8 cellular contexts compared by ENCODE assay signal in genomic region chr6:73263570-73263909, GRCh38. TPM values are rescaled to one million over a fixed set of nuclear protein-coding genes. Genes with fewer than 3 reads are reported as not detected.
DNase-seq lines count a peak whose midpoint lies in the region; ATAC-seq and TF ChIP-seq lines count a peak whose summit lies in the region.

No MANE protein-coding gene starts in this region.

- intact Hi-C loops in naive thymus-derived CD4-positive, alpha-beta T cell (cut with micrococcal nuclease), result loop anchor here (2.0 to 5.0 kb wide), 4 partner anchors 184 to 851 kb away; partner anchors contain the start of gene MTO1 (in 1 of the 2)

- DNase-seq in activated naive CD4-positive, alpha-beta T cell (lab: John Stamatoyannopoulos, UW), result no peak
- DNase-seq in cerebellum (ENCODE audit: low spot score) (peak; percentile 23), COLO668 (lab: John Stamatoyannopoulos, UW; ENCODE audit: unreplicated experiment) (no peak), NCI-H526 (lab: John Stamatoyannopoulos, UW) (no peak), AG08395 (ENCODE audit: low spot score) (no peak)
- DNase-seq in naive thymus-derived CD4-positive, alpha-beta T cell, result no peak

- H3K27ac Mint-ChIP-seq in activated naive CD4-positive, alpha-beta T cell treated with anti-CD3 and anti-CD28 coated beads, Interleukin-2, amount 50 U/mL, for 24 hours, result no peak overlapping the region
- peak overlapping the region in 8 of 9 donors; percentile 32 to 81 (median 60) for H3K27ac Mint-ChIP-seq in naive thymus-derived CD4-positive, alpha-beta T cell

- no peaks in the 10 kb centered on the region for H3K27me3 Mint-ChIP-seq in activated naive CD4-positive, alpha-beta T cell treated with anti-CD3 and anti-CD28 coated beads, Interleukin-2, amount 50 U/mL, for 24 hours
- no peaks in the 10 kb centered on the region for H3K27me3 Mint-ChIP-seq in naive thymus-derived CD4-positive, alpha-beta T cell

- peak overlapping the region; percentile 79 for H3K4me2 ChIP-seq in KMS-11

- peak overlapping the region; percentile 79 for H2AFZ ChIP-seq in KMS-11 (ENCODE audit: low read depth)

- H3K27ac ChIP-seq in KMS-11, result no peak overlapping the region
- H3K27ac ChIP-seq in naive thymus-derived CD4-positive, alpha-beta T cell (ENCODE audit: low read depth, low read length), result peak overlapping the region; percentile 69

- no peak overlapping the region for H3K4me3 ChIP-seq in KMS-11 (IDR thresholded peaks at IDR 0.05; ENCODE audit: insufficient read depth, low read depth, low read length)
- peak overlapping the region; percentile 88 for H3K4me3 ChIP-seq in naive thymus-derived CD4-positive, alpha-beta T cell (ENCODE audit: low read length)

- no peaks in the 10 kb centered on the region for H3K9me3 ChIP-seq in naive thymus-derived CD4-positive, alpha-beta T cell (ENCODE audit: control insufficient read depth in 2 of 3, low read length in 3 of 3)

- CTCF ChIA-PET in naive thymus-derived CD4-positive, alpha-beta T cell (lab: Charles Lee), result interaction anchor here (0.6 to 1.4 kb wide), 2 partner anchors 17 to 67 kb away, joined by 3 to 4 read pairs; no protein-coding TSS in a partner anchor

- H3K4me1 Mint-ChIP-seq in activated naive CD4-positive, alpha-beta T cell treated with anti-CD3 and anti-CD28 coated beads, Interleukin-2, amount 50 U/mL, for 24 hours, result peaks cover 41% of the 10 kb centered on the region
- peaks cover 18 to 40% (median 35%) of the 10 kb centered on the region in 7 donors for H3K4me1 Mint-ChIP-seq in naive thymus-derived CD4-positive, alpha-beta T cell

- TF ChIP-seq CTCF in KMS-11 (conservative IDR thresholded peaks at IDR 0.05; ENCODE audit: low read depth, low read length), result no peak

- H3K36me3 ChIP-seq in KMS-11 (ENCODE audit: insufficient read depth), result no peaks in the 10 kb centered on the region
- H3K36me3 ChIP-seq in naive thymus-derived CD4-positive, alpha-beta T cell (ENCODE audit: control insufficient read depth in 2 of 3, insufficient read depth in 3 of 3, low read length in 3 of 3), result no peaks in the 10 kb centered on the region

- H3K27me3 ChIP-seq in KMS-11 (ENCODE audit: insufficient read depth, low read depth), result no peaks in the 10 kb centered on the region
- H3K27me3 ChIP-seq in naive thymus-derived CD4-positive, alpha-beta T cell (ENCODE audit: control insufficient read depth in 2 of 2, insufficient read depth in 2 of 2, low read length in 2 of 2), result no peaks in the 10 kb centered on the region

- peaks cover 8% of the 10 kb centered on the region for H3K4me1 ChIP-seq in KMS-11 (ENCODE audit: low read depth, poor library complexity, severe bottlenecking)
- H3K4me1 ChIP-seq in naive thymus-derived CD4-positive, alpha-beta T cell (ENCODE audit: control insufficient read depth in 2 of 2, insufficient read depth in 2 of 2, low read length in 2 of 2), result peaks cover 12 to 15% of the 10 kb centered on the region in 2 donors

- peak overlapping the region; percentile 76 for H3K4me3 Mint-ChIP-seq in activated naive CD4-positive, alpha-beta T cell treated with anti-CD3 and anti-CD28 coated beads, Interleukin-2, amount 50 U/mL, for 24 hours
- peak overlapping the region; percentile 76 to 92 (median 84) for H3K4me3 Mint-ChIP-seq in naive thymus-derived CD4-positive, alpha-beta T cell

- no peaks in the 10 kb centered on the region for H3K79me2 ChIP-seq in KMS-11 (ENCODE audit: insufficient read depth, low read depth)

- no peaks in the 10 kb centered on the region for H3K36me3 Mint-ChIP-seq in activated naive CD4-positive, alpha-beta T cell treated with anti-CD3 and anti-CD28 coated beads, Interleukin-2, amount 50 U/mL, for 24 hours
- peaks cover 0 to 25% (median 5%) of the 10 kb centered on the region in 5 donors for H3K36me3 Mint-ChIP-seq in naive thymus-derived CD4-positive, alpha-beta T cell

- H4K20me1 ChIP-seq in KMS-11 (ENCODE audit: insufficient read depth), result no peaks in the 10 kb centered on the region

- H3K9me3 Mint-ChIP-seq in activated naive CD4-positive, alpha-beta T cell treated with anti-CD3 and anti-CD28 coated beads, Interleukin-2, amount 50 U/mL, for 24 hours, result no peaks in the 10 kb centered on the region
- no peaks in the 10 kb centered on the region for H3K9me3 Mint-ChIP-seq in naive thymus-derived CD4-positive, alpha-beta T cell

- POLR2A ChIA-PET in naive thymus-derived CD4-positive, alpha-beta T cell (lab: Charles Lee), result interaction anchor here (1.3 kb wide), 1 partner anchor 390 kb away, joined by 3 read pairs; no protein-coding TSS in a partner anchor

- no peak for ATAC-seq in naive thymus-derived CD4-positive, alpha-beta T cell

- H3K9ac ChIP-seq in KMS-11, result peak overlapping the region; percentile 61

RNA-seq across cellular contexts. Expression of gene KHDC1, which starts 0.5 kb away (rescaled TPM):
- total RNA-seq in cerebellum, result 7.2 TPM
- total RNA-seq in naive thymus-derived CD4-positive, alpha-beta T cell, result 1 to 10 TPM in 2 of 5 experiments, under 1 TPM in 3; 0.46 to 3.7 (median 0.66) TPM
- 1 to 10 TPM; 1.0 to 1.2 TPM for polyA plus RNA-seq in naive thymus-derived CD4-positive, alpha-beta T cell

RNA-seq across cellular contexts. Expression of gene KHDC1L, which starts 38.2 kb away (rescaled TPM):
- total RNA-seq in cerebellum, result not detected
- not detected for total RNA-seq in naive thymus-derived CD4-positive, alpha-beta T cell
- not detected for polyA plus RNA-seq in naive thymus-derived CD4-positive, alpha-beta T cell
